Comparison of ENCODE assay signal across 1 cellular context in genomic region chr6:21263531-21264287, GRCh38.
TF ChIP-seq lines count a peak whose summit lies in the region.

No MANE protein-coding gene starts in this region.

TF ChIP-seq in K562, 482 proteins besides CTCF, POLR2A, EP300 and RAD21 (continued from another document and continues in another):
- TF ChIP-seq, protein P1, sequence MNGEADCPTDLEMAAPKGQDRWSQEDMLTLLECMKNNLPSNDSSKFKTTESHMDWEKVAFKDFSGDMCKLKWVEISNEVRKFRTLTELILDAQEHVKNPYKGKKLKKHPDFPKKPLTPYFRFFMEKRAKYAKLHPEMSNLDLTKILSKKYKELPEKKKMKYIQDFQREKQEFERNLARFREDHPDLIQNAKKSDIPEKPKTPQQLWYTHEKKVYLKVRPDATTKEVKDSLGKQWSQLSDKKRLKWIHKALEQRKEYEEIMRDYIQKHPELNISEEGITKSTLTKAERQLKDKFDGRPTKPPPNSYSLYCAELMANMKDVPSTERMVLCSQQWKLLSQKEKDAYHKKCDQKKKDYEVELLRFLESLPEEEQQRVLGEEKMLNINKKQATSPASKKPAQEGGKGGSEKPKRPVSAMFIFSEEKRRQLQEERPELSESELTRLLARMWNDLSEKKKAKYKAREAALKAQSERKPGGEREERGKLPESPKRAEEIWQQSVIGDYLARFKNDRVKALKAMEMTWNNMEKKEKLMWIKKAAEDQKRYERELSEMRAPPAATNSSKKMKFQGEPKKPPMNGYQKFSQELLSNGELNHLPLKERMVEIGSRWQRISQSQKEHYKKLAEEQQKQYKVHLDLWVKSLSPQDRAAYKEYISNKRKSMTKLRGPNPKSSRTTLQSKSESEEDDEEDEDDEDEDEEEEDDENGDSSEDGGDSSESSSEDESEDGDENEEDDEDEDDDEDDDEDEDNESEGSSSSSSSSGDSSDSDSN (IDR thresholded peaks at IDR 0.05; ENCODE audit: borderline replicate concordance in 1 of 2, low read depth in 2 of 2, low read length in 2 of 2) = no peak
- TF ChIP-seq HMGN3 (IDR thresholded peaks at IDR 0.05; ENCODE audit: borderline replicate concordance, extremely low read depth, insufficient read length, low read depth, low read length) (no peak), RBFOX2 (IDR thresholded peaks at IDR 0.05; ENCODE audit: low read depth, low read length) (peak; percentile 57), TEAD4 (IDR thresholded peaks at IDR 0.05; ENCODE audit: low read length) (no peak), TEAD4 (CRISPR knock-in tag; IDR thresholded peaks at IDR 0.05; ENCODE audit: borderline replicate concordance) (no peak), ZNF445 (CRISPR knock-in tag; IDR thresholded peaks at IDR 0.05; ENCODE audit: low read depth) (no peak), MCM5 (IDR thresholded peaks at IDR 0.05; ENCODE audit: low read depth) (no peak), TAF7 (tag; IDR thresholded peaks at IDR 0.05) (peak; percentile 42; the same call in 1 of the 2 replicates), PHB (CRISPR knock-in tag; IDR thresholded peaks at IDR 0.05) (no peak), JUN (IDR thresholded peaks at IDR 0.05; ENCODE audit: borderline replicate concordance, low read depth, low read length) (peak; percentile 83), JUN (CRISPR knock-in tag; IDR thresholded peaks at IDR 0.05; ENCODE audit: borderline replicate concordance) (peak; percentile 66; the same call in 1 of the 2 replicates), SMARCB1 (IDR thresholded peaks at IDR 0.05; ENCODE audit: insufficient read length, low read depth) (no peak), BHLHE40 (IDR thresholded peaks at IDR 0.05; ENCODE audit: low read length) (0 out of 2 replicates have a peak, but pooled peaks have one; percentile 23), MBD1 (CRISPR knock-in tag; IDR thresholded peaks at IDR 0.05) (no peak; the same call in 1 of the 2 replicates), CBFA2T2 (conservative IDR thresholded peaks at IDR 0.05) (no peak), SETDB1 (IDR thresholded peaks at IDR 0.05; ENCODE audit: low read length) (no peak), HMBOX1 (IDR thresholded peaks at IDR 0.05) (no peak), POLR2B (IDR thresholded peaks at IDR 0.05; ENCODE audit: low read depth, partially characterized antibody) (no peak), SMARCE1 (IDR thresholded peaks at IDR 0.05) (peak; percentile 62), HMG20A (CRISPR knock-in tag; conservative IDR thresholded peaks at IDR 0.05) (no peak), ZNF41 (CRISPR knock-in tag; conservative IDR thresholded peaks at IDR 0.05) (0 out of 2 replicates have a peak, but pooled peaks have one; percentile 37), C11orf30 (IDR thresholded peaks at IDR 0.05; ENCODE audit: low read depth) (peak; percentile 80), REST (CRISPR knock-in tag; IDR thresholded peaks at IDR 0.05; ENCODE audit: low read depth) (no peak), ZNF707 (CRISPR knock-in tag; conservative IDR thresholded peaks at IDR 0.05) (no peak), ZEB2 (IDR thresholded peaks at IDR 0.05) (peak; percentile 91), BDP1 (IDR thresholded peaks at IDR 0.05; ENCODE audit: insufficient read depth, insufficient read length) (no peak), DNMT1 (IDR thresholded peaks at IDR 0.05) (no peak)
- TF ChIP-seq, protein P2, sequence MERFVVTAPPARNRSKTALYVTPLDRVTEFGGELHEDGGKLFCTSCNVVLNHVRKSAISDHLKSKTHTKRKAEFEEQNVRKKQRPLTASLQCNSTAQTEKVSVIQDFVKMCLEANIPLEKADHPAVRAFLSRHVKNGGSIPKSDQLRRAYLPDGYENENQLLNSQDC (CRISPR knock-in tag; IDR thresholded peaks at IDR 0.05) = no peak
- TF ChIP-seq, protein P3, sequence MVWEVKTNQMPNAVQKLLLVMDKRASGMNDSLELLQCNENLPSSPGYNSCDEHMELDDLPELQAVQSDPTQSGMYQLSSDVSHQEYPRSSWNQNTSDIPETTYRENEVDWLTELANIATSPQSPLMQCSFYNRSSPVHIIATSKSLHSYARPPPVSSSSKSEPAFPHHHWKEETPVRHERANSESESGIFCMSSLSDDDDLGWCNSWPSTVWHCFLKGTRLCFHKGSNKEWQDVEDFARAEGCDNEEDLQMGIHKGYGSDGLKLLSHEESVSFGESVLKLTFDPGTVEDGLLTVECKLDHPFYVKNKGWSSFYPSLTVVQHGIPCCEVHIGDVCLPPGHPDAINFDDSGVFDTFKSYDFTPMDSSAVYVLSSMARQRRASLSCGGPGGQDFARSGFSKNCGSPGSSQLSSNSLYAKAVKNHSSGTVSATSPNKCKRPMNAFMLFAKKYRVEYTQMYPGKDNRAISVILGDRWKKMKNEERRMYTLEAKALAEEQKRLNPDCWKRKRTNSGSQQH (CRISPR knock-in tag; IDR thresholded peaks at IDR 0.05) = 0 out of 2 replicates have a peak, but pooled peaks have one; percentile 56
- TF ChIP-seq, protein P4, sequence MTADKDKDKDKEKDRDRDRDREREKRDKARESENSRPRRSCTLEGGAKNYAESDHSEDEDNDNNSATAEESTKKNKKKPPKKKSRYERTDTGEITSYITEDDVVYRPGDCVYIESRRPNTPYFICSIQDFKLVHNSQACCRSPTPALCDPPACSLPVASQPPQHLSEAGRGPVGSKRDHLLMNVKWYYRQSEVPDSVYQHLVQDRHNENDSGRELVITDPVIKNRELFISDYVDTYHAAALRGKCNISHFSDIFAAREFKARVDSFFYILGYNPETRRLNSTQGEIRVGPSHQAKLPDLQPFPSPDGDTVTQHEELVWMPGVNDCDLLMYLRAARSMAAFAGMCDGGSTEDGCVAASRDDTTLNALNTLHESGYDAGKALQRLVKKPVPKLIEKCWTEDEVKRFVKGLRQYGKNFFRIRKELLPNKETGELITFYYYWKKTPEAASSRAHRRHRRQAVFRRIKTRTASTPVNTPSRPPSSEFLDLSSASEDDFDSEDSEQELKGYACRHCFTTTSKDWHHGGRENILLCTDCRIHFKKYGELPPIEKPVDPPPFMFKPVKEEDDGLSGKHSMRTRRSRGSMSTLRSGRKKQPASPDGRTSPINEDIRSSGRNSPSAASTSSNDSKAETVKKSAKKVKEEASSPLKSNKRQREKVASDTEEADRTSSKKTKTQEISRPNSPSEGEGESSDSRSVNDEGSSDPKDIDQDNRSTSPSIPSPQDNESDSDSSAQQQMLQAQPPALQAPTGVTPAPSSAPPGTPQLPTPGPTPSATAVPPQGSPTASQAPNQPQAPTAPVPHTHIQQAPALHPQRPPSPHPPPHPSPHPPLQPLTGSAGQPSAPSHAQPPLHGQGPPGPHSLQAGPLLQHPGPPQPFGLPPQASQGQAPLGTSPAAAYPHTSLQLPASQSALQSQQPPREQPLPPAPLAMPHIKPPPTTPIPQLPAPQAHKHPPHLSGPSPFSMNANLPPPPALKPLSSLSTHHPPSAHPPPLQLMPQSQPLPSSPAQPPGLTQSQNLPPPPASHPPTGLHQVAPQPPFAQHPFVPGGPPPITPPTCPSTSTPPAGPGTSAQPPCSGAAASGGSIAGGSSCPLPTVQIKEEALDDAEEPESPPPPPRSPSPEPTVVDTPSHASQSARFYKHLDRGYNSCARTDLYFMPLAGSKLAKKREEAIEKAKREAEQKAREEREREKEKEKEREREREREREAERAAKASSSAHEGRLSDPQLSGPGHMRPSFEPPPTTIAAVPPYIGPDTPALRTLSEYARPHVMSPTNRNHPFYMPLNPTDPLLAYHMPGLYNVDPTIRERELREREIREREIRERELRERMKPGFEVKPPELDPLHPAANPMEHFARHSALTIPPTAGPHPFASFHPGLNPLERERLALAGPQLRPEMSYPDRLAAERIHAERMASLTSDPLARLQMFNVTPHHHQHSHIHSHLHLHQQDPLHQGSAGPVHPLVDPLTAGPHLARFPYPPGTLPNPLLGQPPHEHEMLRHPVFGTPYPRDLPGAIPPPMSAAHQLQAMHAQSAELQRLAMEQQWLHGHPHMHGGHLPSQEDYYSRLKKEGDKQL (CRISPR knock-in tag; IDR thresholded peaks at IDR 0.05; ENCODE audit: borderline replicate concordance) = no peak
- TF ChIP-seq, protein P5, sequence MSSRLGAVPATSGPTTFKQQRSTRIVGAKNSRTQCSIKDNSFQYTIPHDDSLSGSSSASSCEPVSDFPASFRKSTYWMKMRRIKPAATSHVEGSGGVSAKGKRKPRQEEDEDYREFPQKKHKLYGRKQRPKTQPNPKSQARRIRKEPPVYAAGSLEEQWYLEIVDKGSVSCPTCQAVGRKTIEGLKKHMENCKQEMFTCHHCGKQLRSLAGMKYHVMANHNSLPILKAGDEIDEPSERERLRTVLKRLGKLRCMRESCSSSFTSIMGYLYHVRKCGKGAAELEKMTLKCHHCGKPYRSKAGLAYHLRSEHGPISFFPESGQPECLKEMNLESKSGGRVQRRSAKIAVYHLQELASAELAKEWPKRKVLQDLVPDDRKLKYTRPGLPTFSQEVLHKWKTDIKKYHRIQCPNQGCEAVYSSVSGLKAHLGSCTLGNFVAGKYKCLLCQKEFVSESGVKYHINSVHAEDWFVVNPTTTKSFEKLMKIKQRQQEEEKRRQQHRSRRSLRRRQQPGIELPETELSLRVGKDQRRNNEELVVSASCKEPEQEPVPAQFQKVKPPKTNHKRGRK (tag; IDR thresholded peaks at IDR 0.05) = no peak
- TF ChIP-seq, protein P6, sequence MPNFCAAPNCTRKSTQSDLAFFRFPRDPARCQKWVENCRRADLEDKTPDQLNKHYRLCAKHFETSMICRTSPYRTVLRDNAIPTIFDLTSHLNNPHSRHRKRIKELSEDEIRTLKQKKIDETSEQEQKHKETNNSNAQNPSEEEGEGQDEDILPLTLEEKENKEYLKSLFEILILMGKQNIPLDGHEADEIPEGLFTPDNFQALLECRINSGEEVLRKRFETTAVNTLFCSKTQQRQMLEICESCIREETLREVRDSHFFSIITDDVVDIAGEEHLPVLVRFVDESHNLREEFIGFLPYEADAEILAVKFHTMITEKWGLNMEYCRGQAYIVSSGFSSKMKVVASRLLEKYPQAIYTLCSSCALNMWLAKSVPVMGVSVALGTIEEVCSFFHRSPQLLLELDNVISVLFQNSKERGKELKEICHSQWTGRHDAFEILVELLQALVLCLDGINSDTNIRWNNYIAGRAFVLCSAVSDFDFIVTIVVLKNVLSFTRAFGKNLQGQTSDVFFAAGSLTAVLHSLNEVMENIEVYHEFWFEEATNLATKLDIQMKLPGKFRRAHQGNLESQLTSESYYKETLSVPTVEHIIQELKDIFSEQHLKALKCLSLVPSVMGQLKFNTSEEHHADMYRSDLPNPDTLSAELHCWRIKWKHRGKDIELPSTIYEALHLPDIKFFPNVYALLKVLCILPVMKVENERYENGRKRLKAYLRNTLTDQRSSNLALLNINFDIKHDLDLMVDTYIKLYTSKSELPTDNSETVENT (CRISPR knock-in tag; IDR thresholded peaks at IDR 0.05) = no peak
